ENCODE assay signal across 1 cellular context in genomic region chr17:81152288-81152848, GRCh38.
A peak's percentile ranks its signal among the peaks of the same experiment; 100 is the strongest.
TF ChIP-seq lines count a peak whose summit lies in the region.

No MANE protein-coding gene starts in this region.

TF ChIP-seq in HepG2, 621 proteins besides CTCF, POLR2A, EP300 and RAD21:
- TF ChIP-seq ZNF770 (CRISPR knock-in tag; IDR thresholded peaks at IDR 0.05) (peak; percentile 74), ZNF281 (CRISPR knock-in tag; IDR thresholded peaks at IDR 0.05; ENCODE audit: borderline replicate concordance) (no peak)
